In the genomic region with DNA sequence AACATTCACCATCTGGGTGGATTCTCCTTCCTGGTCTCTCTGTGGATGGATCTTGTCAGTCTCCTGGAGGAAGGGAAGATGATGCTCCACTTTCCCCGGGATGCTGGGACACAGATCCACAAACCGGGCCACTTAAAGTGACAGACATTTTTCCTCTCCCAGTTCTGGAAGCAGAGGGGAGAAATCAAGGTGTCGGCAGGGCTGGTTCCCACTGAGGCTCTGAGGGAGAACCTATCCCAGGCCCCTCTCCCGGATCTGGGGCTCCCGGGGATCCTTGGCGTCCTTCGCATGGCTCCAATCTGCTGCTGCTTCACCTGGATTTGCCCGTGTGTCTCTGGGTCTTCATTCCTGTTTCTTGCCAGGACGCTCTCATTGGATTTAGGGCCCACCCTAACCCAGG, we compare ENCODE assay signal across 9 cellular contexts.
"Had no signal": no experiment of that assay in that cellular context is flagged by ENCODE, and none has a peak within 500 bp of the region (broad histone marks: within the 10 kb centered on the region; RNA-seq: fewer than 3 reads in every experiment).

No MANE protein-coding gene starts in this region.

- H3K27me3 ChIP-seq: ovary, uterus had no signal

- DNase-seq: activated CD4-positive, alpha-beta memory T cell treated with anti-CD3 and anti-CD28 coated beads for 36 hours; activated naive CD4-positive, alpha-beta T cell treated with anti-CD3 and anti-CD28 coated beads, Interleukin-2, amount 10 ng/mL, durations not matched to agents 7 days and 5 days; dermis blood vessel endothelial cell; left ventricle myocardium inferior; ovary; stimulated activated CD4-positive, alpha-beta T cell treated with anti-CD3 and anti-CD28 coated beads, Interleukin-4, amount 100 ng/mL, for 1 hour; uterus had no signal

- ATAC-seq: stimulated activated naive CD8-positive, alpha-beta T cell treated with anti-CD3 and anti-CD28 coated beads, Interleukin-15, amount 100 ng/mL, for 72 hours had no signal

- H3K36me3 ChIP-seq: left ventricle myocardium inferior, ovary, thoracic aorta, uterus had no signal

- H3K27ac ChIP-seq: left ventricle myocardium inferior, ovary, thoracic aorta, uterus had no signal

- H3K4me3 ChIP-seq: left ventricle myocardium inferior, ovary, thoracic aorta, uterus had no signal

- H3K4me1 ChIP-seq: uterus had no signal

- H3K9me3 ChIP-seq: left ventricle myocardium inferior, ovary, thoracic aorta, uterus had no signal
